ENCODE assay signal across 8 cellular contexts in genomic region chr2:1744446-1745170, GRCh38. TPM values are rescaled to one million over a fixed set of nuclear protein-coding genes. Genes with fewer than 3 reads are reported as not detected.
DNase-seq lines count a peak whose midpoint lies in the region; ATAC-seq, FAIRE-seq and TF ChIP-seq lines count a peak whose summit lies in the region.

A gene with protein sequence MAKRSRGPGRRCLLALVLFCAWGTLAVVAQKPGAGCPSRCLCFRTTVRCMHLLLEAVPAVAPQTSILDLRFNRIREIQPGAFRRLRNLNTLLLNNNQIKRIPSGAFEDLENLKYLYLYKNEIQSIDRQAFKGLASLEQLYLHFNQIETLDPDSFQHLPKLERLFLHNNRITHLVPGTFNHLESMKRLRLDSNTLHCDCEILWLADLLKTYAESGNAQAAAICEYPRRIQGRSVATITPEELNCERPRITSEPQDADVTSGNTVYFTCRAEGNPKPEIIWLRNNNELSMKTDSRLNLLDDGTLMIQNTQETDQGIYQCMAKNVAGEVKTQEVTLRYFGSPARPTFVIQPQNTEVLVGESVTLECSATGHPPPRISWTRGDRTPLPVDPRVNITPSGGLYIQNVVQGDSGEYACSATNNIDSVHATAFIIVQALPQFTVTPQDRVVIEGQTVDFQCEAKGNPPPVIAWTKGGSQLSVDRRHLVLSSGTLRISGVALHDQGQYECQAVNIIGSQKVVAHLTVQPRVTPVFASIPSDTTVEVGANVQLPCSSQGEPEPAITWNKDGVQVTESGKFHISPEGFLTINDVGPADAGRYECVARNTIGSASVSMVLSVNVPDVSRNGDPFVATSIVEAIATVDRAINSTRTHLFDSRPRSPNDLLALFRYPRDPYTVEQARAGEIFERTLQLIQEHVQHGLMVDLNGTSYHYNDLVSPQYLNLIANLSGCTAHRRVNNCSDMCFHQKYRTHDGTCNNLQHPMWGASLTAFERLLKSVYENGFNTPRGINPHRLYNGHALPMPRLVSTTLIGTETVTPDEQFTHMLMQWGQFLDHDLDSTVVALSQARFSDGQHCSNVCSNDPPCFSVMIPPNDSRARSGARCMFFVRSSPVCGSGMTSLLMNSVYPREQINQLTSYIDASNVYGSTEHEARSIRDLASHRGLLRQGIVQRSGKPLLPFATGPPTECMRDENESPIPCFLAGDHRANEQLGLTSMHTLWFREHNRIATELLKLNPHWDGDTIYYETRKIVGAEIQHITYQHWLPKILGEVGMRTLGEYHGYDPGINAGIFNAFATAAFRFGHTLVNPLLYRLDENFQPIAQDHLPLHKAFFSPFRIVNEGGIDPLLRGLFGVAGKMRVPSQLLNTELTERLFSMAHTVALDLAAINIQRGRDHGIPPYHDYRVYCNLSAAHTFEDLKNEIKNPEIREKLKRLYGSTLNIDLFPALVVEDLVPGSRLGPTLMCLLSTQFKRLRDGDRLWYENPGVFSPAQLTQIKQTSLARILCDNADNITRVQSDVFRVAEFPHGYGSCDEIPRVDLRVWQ (N-terminal part only) (minus strand): TSS chr2:1744515. CDS start chr2:1744455, 60 bp downstream.

- no peaks in the 10 kb centered on the region for H3K9me3 Mint-ChIP-seq in stimulated activated naive B cell treated with anti-CD40 and anti-IgM and Interleukin-4, amounts not matched to agents 10 μg/mL and 1 μg/mL and 100 μg/mL, for 72 hours

- no peak within 1 kb of the TSS for H3K27ac Mint-ChIP-seq in stimulated activated naive B cell treated with anti-CD40 and anti-IgM and Interleukin-4, amounts not matched to agents 10 μg/mL and 1 μg/mL and 100 μg/mL, for 72 hours

- no peaks in the 10 kb centered on the region for H3K4me1 ChIP-seq in BE2C

- peaks cover 9 to 24% of the 10 kb centered on the region in 2 donors for H3K4me1 Mint-ChIP-seq in stimulated activated naive B cell treated with anti-CD40 and anti-IgM and Interleukin-4, amounts not matched to agents 10 μg/mL and 1 μg/mL and 100 μg/mL, for 72 hours

- no peaks in the 10 kb centered on the region for H3K9me3 ChIP-seq in BE2C

- peaks cover 57 to 61% of the 10 kb centered on the region in 2 donors for H3K27me3 Mint-ChIP-seq in stimulated activated naive B cell treated with anti-CD40 and anti-IgM and Interleukin-4, amounts not matched to agents 10 μg/mL and 1 μg/mL and 100 μg/mL, for 72 hours

- DNase-seq in BE2C (no peak), NCI-H1105 (lab: John Stamatoyannopoulos, UW) (peak; percentile 29), bronchial epithelial cell (ENCODE audit: low read depth) (peak; percentile 29), kidney glomerular epithelial cell (lab: John Stamatoyannopoulos, UW) (peak; percentile 45), SW 1271 (lab: John Stamatoyannopoulos, UW) (no peak), globus pallidus (ENCODE audit: low spot score) (no peak)
- DNase-seq in stimulated activated naive B cell treated with anti-CD40 and anti-IgM and Interleukin-4, amounts not matched to agents 10 μg/mL and 1 μg/mL and 100 μg/mL, for 72 hours, result peak; percentile 13
- DNase-seq in activated CD4-positive, alpha-beta T cell treated with anti-CD3 and anti-CD28 coated beads for 48 hours, result no peak

- H3K4me3 ChIP-seq in BE2C (ENCODE audit: low read depth, low read length), result peak within 1 kb of the TSS; percentile 46
- H3K4me3 ChIP-seq in bronchial epithelial cell (ENCODE audit: low read depth, low read length), result peak within 1 kb of the TSS; percentile 61

- peak; percentile 6 to 9 for ATAC-seq in stimulated activated naive B cell treated with anti-CD40 and anti-IgM and Interleukin-4, amounts not matched to agents 10 μg/mL and 1 μg/mL and 100 μg/mL, for 72 hours (replicated peaks)

- peaks cover 0 to 4% of the 10 kb centered on the region in 2 donors for H3K36me3 Mint-ChIP-seq in stimulated activated naive B cell treated with anti-CD40 and anti-IgM and Interleukin-4, amounts not matched to agents 10 μg/mL and 1 μg/mL and 100 μg/mL, for 72 hours

- TF ChIP-seq CTCF in BE2C (IDR thresholded peaks at IDR 0.05; ENCODE audit: low read depth, low read length) (no peak), bronchial epithelial cell (IDR thresholded peaks at IDR 0.05; ENCODE audit: insufficient read depth, low read length, severe bottlenecking) (no peak)

- H3K27me3 ChIP-seq in BE2C, result peaks cover 27% of the 10 kb centered on the region
- H3K27me3 ChIP-seq in bronchial epithelial cell (ENCODE audit: control insufficient read depth, insufficient read depth, low read length), result peaks cover 4% of the 10 kb centered on the region

- H3K4me3 Mint-ChIP-seq in stimulated activated naive B cell treated with anti-CD40 and anti-IgM and Interleukin-4, amounts not matched to agents 10 μg/mL and 1 μg/mL and 100 μg/mL, for 72 hours, result peak within 1 kb of the TSS; percentile 83 to 84

- H3K36me3 ChIP-seq in BE2C (no peaks in the 10 kb centered on the region), bronchial epithelial cell (ENCODE audit: control insufficient read depth, insufficient read depth, low read length) (no peaks in the 10 kb centered on the region)

- FAIRE-seq in bronchial epithelial cell (lab: Jason Lieb, UNC), result no peak

RNA-seq across cellular contexts. Expression of the gene that starts here (rescaled TPM):
- polyA plus RNA-seq in BE2C (2012; ENCODE audit: insufficient read depth, insufficient read length, low read depth), result 7.4 TPM
- 29.2 and 34.0 TPM in 2 replicates for total RNA-seq in bronchial epithelial cell

Comparison
In these comparisons a context has a peak if more than half of its experiments do, and no peak if none do; other contexts are left out.
1. DNase-seq: peak in NCI-H1105 (single experiment), bronchial epithelial cell (single experiment), kidney glomerular epithelial cell (single experiment) and stimulated activated naive B cell treated with anti-CD40 and anti-IgM and Interleukin-4, amounts not matched to agents 10 μg/mL and 1 μg/mL and 100 μg/mL, for 72 hours (single experiment); none in BE2C (single experiment), SW 1271 (0 of 2), activated CD4-positive, alpha-beta T cell treated with anti-CD3 and anti-CD28 coated beads for 48 hours (single experiment) and globus pallidus (single experiment).